1 cellular context compared by ENCODE assay signal in genomic region chrX:43005561-43005960, GRCh38.
TF ChIP-seq lines count a peak whose summit lies in the region.

No MANE protein-coding gene starts in this region.

TF ChIP-seq in H1, 55 proteins besides CTCF, POLR2A, EP300 and RAD21:
- TF ChIP-seq NANOG (IDR thresholded peaks at IDR 0.05; ENCODE audit: insufficient read depth, low read depth, low read length, poor library complexity, severe bottlenecking) (no peak), TEAD4 (IDR thresholded peaks at IDR 0.05; ENCODE audit: low read depth, low read length) (0 out of 2 replicates have a peak, but pooled peaks have one; percentile 15)
